Comparison of ENCODE assay signal across 1 cellular context in the genomic region with DNA sequence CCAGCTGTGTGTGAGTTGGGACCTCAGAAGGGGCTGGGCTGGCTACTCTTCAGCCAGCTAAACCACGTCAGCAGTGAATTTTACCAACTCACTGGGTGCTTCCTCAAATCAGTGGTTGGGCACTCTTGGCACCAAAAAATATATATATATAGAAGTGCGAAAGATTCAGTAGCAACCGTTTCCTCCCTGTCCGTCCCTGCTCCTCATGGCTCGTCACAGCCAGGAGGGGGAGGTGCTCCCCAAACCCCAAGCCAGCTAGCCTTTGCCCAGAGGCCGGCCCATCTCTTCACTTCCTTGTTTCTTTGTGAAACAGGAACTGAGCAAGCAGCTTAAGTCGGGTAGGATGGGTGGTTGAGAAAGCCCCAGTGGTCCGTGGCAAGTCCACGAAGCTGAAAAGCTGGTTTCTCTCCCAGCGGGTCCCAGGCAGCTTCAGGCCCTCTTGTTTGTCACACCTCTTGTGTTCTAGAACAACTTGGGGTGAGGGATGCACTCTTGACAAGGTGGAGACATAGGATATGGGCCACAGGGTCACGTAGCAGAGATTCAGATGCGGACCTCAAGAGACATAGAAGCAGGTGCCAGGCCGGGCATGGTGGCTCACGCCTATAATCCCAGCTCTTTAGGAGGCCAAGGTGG.
TF ChIP-seq lines count a peak whose summit lies in the region.

No MANE protein-coding gene starts in this region.

TF ChIP-seq in GM12878, 131 proteins besides CTCF, POLR2A, EP300 and RAD21 (continued from another document and continues in another):
- TF ChIP-seq, protein P1, sequence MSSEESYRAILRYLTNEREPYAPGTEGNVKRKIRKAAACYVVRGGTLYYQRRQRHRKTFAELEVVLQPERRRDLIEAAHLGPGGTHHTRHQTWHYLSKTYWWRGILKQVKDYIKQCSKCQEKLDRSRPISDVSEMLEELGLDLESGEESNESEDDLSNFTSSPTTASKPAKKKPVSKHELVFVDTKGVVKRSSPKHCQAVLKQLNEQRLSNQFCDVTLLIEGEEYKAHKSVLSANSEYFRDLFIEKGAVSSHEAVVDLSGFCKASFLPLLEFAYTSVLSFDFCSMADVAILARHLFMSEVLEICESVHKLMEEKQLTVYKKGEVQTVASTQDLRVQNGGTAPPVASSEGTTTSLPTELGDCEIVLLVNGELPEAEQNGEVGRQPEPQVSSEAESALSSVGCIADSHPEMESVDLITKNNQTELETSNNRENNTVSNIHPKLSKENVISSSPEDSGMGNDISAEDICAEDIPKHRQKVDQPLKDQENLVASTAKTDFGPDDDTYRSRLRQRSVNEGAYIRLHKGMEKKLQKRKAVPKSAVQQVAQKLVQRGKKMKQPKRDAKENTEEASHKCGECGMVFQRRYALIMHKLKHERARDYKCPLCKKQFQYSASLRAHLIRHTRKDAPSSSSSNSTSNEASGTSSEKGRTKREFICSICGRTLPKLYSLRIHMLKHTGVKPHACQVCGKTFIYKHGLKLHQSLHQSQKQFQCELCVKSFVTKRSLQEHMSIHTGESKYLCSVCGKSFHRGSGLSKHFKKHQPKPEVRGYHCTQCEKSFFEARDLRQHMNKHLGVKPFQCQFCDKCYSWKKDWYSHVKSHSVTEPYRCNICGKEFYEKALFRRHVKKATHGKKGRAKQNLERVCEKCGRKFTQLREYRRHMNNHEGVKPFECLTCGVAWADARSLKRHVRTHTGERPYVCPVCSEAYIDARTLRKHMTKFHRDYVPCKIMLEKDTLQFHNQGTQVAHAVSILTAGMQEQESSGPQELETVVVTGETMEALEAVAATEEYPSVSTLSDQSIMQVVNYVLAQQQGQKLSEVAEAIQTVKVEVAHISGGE (CRISPR knock-in tag; IDR thresholded peaks at IDR 0.05): no peak
- no peak for TF ChIP-seq MEF2A (IDR thresholded peaks at IDR 0.05; ENCODE audit: insufficient read depth, low read depth, low read length)
- TF ChIP-seq, protein P2, sequence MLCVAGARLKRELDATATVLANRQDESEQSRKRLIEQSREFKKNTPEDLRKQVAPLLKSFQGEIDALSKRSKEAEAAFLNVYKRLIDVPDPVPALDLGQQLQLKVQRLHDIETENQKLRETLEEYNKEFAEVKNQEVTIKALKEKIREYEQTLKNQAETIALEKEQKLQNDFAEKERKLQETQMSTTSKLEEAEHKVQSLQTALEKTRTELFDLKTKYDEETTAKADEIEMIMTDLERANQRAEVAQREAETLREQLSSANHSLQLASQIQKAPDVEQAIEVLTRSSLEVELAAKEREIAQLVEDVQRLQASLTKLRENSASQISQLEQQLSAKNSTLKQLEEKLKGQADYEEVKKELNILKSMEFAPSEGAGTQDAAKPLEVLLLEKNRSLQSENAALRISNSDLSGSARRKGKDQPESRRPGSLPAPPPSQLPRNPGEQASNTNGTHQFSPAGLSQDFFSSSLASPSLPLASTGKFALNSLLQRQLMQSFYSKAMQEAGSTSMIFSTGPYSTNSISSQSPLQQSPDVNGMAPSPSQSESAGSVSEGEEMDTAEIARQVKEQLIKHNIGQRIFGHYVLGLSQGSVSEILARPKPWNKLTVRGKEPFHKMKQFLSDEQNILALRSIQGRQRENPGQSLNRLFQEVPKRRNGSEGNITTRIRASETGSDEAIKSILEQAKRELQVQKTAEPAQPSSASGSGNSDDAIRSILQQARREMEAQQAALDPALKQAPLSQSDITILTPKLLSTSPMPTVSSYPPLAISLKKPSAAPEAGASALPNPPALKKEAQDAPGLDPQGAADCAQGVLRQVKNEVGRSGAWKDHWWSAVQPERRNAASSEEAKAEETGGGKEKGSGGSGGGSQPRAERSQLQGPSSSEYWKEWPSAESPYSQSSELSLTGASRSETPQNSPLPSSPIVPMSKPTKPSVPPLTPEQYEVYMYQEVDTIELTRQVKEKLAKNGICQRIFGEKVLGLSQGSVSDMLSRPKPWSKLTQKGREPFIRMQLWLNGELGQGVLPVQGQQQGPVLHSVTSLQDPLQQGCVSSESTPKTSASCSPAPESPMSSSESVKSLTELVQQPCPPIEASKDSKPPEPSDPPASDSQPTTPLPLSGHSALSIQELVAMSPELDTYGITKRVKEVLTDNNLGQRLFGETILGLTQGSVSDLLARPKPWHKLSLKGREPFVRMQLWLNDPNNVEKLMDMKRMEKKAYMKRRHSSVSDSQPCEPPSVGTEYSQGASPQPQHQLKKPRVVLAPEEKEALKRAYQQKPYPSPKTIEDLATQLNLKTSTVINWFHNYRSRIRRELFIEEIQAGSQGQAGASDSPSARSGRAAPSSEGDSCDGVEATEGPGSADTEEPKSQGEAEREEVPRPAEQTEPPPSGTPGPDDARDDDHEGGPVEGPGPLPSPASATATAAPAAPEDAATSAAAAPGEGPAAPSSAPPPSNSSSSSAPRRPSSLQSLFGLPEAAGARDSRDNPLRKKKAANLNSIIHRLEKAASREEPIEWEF (IDR thresholded peaks at IDR 0.05; ENCODE audit: insufficient replicate concordance, low read depth, low read length): no peak
- peak; percentile 76 for TF ChIP-seq MTA2 (IDR thresholded peaks at IDR 0.05; ENCODE audit: low read depth)
- TF ChIP-seq BACH1 (IDR thresholded peaks at IDR 0.05; ENCODE audit: borderline replicate concordance): peak; percentile 63; the same call in 1 of the 2 replicates
- peak in 1 of 2 experiments; percentile 89; a peak in 2 of 4 replicates for TF ChIP-seq ETV6 (conservative IDR thresholded peaks at IDR 0.05 in 1 of 2, IDR thresholded peaks at IDR 0.05 in 1 of 2; ENCODE audit: borderline replicate concordance in 1 of 2, low read depth in 1 of 2)
- peak; percentile 78; the same call in 1 of the 2 replicates for TF ChIP-seq IRF4 (IDR thresholded peaks at IDR 0.05; ENCODE audit: low read depth, low read length)
- no peak for TF ChIP-seq POLR2AphosphoS5 (IDR thresholded peaks at IDR 0.05; ENCODE audit: low read length)
- TF ChIP-seq ZNF274 (IDR thresholded peaks at IDR 0.05; ENCODE audit: insufficient read depth, insufficient read length): no peak
- TF ChIP-seq FOS (IDR thresholded peaks at IDR 0.05; ENCODE audit: borderline replicate concordance, extremely low read depth, insufficient read length): no peak
- no peak for TF ChIP-seq E2F8 (IDR thresholded peaks at IDR 0.05; ENCODE audit: low read depth, partially characterized antibody)
- TF ChIP-seq ZZZ3 (IDR thresholded peaks at IDR 0.05; ENCODE audit: control insufficient read depth, insufficient read length, low read depth): no peak
- 0 out of 2 replicates have a peak, but pooled peaks have one; percentile 23 for TF ChIP-seq TAF1 (IDR thresholded peaks at IDR 0.05; ENCODE audit: borderline replicate concordance, low read depth, low read length)
- TF ChIP-seq TARDBP (IDR thresholded peaks at IDR 0.05; ENCODE audit: borderline replicate concordance): no peak
- TF ChIP-seq CBX5 (IDR thresholded peaks at IDR 0.05; ENCODE audit: low read depth): no peak
- no peak for TF ChIP-seq BMI1 (IDR thresholded peaks at IDR 0.05; ENCODE audit: borderline replicate concordance)
- TF ChIP-seq LARP7 (IDR thresholded peaks at IDR 0.05): no peak
- no peak for TF ChIP-seq ATF2 (IDR thresholded peaks at IDR 0.05; ENCODE audit: low read length)
- TF ChIP-seq CEBPB (IDR thresholded peaks at IDR 0.05; ENCODE audit: borderline replicate concordance in 1 of 2, low read depth in 2 of 2, low read length in 2 of 2): no peak
- no peak for TF ChIP-seq BRCA1 (IDR thresholded peaks at IDR 0.05; ENCODE audit: low read depth, low read length)
- peak; percentile 20; the same call in 1 of the 2 replicates for TF ChIP-seq RFX5 (IDR thresholded peaks at IDR 0.05; ENCODE audit: low read depth, low read length)
- TF ChIP-seq TCF7 (IDR thresholded peaks at IDR 0.05; ENCODE audit: borderline replicate concordance): no peak
- peak; percentile 32; the same call in 1 of the 2 replicates for TF ChIP-seq YY1 (IDR thresholded peaks at IDR 0.05; ENCODE audit: low read depth, low read length)
- TF ChIP-seq SREBF1 (IDR thresholded peaks at IDR 0.05; ENCODE audit: low read length): 0 out of 2 replicates have a peak, but pooled peaks have one; percentile 29
- peak; percentile 56 for TF ChIP-seq PKNOX1 (IDR thresholded peaks at IDR 0.05)
- no peak for TF ChIP-seq KDM1A (IDR thresholded peaks at IDR 0.05; ENCODE audit: borderline replicate concordance)
- peak; percentile 41; the same call in 1 of the 2 replicates for TF ChIP-seq TCF3 (IDR thresholded peaks at IDR 0.05; ENCODE audit: borderline replicate concordance, insufficient read depth, low read depth, low read length)
- TF ChIP-seq, protein P3, sequence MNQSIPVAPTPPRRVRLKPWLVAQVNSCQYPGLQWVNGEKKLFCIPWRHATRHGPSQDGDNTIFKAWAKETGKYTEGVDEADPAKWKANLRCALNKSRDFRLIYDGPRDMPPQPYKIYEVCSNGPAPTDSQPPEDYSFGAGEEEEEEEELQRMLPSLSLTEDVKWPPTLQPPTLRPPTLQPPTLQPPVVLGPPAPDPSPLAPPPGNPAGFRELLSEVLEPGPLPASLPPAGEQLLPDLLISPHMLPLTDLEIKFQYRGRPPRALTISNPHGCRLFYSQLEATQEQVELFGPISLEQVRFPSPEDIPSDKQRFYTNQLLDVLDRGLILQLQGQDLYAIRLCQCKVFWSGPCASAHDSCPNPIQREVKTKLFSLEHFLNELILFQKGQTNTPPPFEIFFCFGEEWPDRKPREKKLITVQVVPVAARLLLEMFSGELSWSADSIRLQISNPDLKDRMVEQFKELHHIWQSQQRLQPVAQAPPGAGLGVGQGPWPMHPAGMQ (IDR thresholded peaks at IDR 0.05; ENCODE audit: borderline replicate concordance): no peak
- TF ChIP-seq RBBP5 (conservative IDR thresholded peaks at IDR 0.05): no peak
- no peak for TF ChIP-seq TBL1XR1 (IDR thresholded peaks at IDR 0.05; ENCODE audit: low read depth, low read length)
- TF ChIP-seq HDAC2 (IDR thresholded peaks at IDR 0.05): no peak
- TF ChIP-seq GATAD2B (conservative IDR thresholded peaks at IDR 0.05; ENCODE audit: low read depth): peak; percentile 72
- TF ChIP-seq SPI1 (IDR thresholded peaks at IDR 0.05; ENCODE audit: borderline replicate concordance, insufficient read depth, low read depth, low read length): peak; percentile 98
- TF ChIP-seq RB1 (IDR thresholded peaks at IDR 0.05; ENCODE audit: borderline replicate concordance): no peak
- TF ChIP-seq SMC3 (IDR thresholded peaks at IDR 0.05; ENCODE audit: borderline replicate concordance, low read length): peak; percentile 22; the same call in 1 of the 2 replicates
- 0 out of 2 replicates have a peak, but pooled peaks have one; percentile 41 for TF ChIP-seq RCOR1 (conservative IDR thresholded peaks at IDR 0.05; ENCODE audit: low read depth, low read length)
- TF ChIP-seq NFYA (IDR thresholded peaks at IDR 0.05; ENCODE audit: borderline replicate concordance, low read depth, low read length): no peak
- no peak for TF ChIP-seq CEBPZ (IDR thresholded peaks at IDR 0.05; ENCODE audit: low read depth, low read length)
- 0 out of 2 replicates have a peak, but pooled peaks have one; percentile 36 for TF ChIP-seq NR2F1 (conservative IDR thresholded peaks at IDR 0.05)
- TF ChIP-seq CHD4 (IDR thresholded peaks at IDR 0.05): no peak
